Comparison of ENCODE assay signal across 28 cellular contexts in the genomic region with DNA sequence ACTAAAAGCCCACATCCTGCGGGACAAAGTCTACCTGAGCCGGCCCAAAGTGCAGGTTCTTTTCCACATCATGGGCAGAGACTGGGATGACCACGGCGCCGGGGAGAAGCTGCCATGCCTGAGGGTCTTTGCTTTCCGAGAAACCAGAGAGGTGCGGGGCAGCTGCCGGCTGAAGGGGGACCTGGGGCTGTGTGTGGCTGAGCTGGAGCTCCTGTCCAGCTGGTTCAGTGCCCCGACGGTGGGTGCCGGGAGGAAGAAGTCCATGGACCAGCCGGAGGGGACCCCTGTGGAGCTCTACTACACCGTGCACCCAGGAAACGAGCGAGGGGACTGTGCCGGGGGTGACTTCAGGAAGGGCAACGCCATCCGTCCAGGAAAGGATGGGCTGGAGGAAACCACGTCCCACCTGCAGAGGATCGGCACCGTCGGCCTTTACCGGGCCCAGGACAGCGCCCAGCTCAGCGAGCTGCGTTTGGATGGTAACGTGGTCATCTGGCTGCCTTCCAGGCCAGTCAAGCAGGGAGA.
"Had no signal": no experiment of that assay in that cellular context is flagged by ENCODE, and none has a peak within 500 bp of the region (broad histone marks: within the 10 kb centered on the region; RNA-seq: fewer than 3 reads in every experiment).

No MANE protein-coding gene starts in this region.

- H3K4me1 ChIP-seq: suprapubic skin, testis, thyroid gland, tibial artery, tibial nerve, transverse colon, upper lobe of left lung, upper lobe of right lung, uterus, vagina had no signal

- H3K9me3 Mint-ChIP-seq: stimulated activated effector memory CD8-positive, alpha-beta T cell treated with anti-CD3 and anti-CD28 coated beads, Interleukin-12 subunit alpha, Interleukin-12 subunit beta, amount 100 ng/mL, for 72 hours had no signal

- H3K4me3 ChIP-seq: suprapubic skin, testis, thoracic aorta, thyroid gland, tibial artery, tibial nerve, transverse colon, upper lobe of left lung, upper lobe of right lung, uterus, vagina had no signal

- ATAC-seq: stimulated activated effector memory CD8-positive, alpha-beta T cell treated with anti-CD3 and anti-CD28 coated beads, Interleukin-12 subunit alpha, Interleukin-12 subunit beta, amount 100 ng/mL, for 72 hours; stimulated activated memory B cell treated with anti-CD40 and anti-IgM and Interleukin-4, amounts not matched to agents 10 μg/mL and 1 μg/mL and 100 μg/mL, for 72 hours; stimulated activated naive B cell treated with anti-CD40 and anti-IgM and Interleukin-4, amounts not matched to agents 10 μg/mL and 1 μg/mL and 100 μg/mL, for 72 hours; stimulated activated naive CD8-positive, alpha-beta T cell treated with anti-CD3 and anti-CD28 coated beads, Interleukin-15, amount 100 ng/mL, for 72 hours; stimulated activated naive CD8-positive, alpha-beta T cell treated with anti-CD3 and anti-CD28 coated beads, Interleukin-15, Interleukin-2, amounts not matched to agents 100 U/mL and 50 U/mL, for 24 hours; upper lobe of right lung had no signal

- H3K36me3 Mint-ChIP-seq: stimulated activated effector memory CD8-positive, alpha-beta T cell treated with anti-CD3 and anti-CD28 coated beads, Interleukin-12 subunit alpha, Interleukin-12 subunit beta, amount 100 ng/mL, for 72 hours; stimulated activated memory B cell treated with anti-CD40 and anti-IgM and Interleukin-4, amounts not matched to agents 10 μg/mL and 1 μg/mL and 100 μg/mL, for 72 hours; stimulated activated naive B cell treated with anti-CD40 and anti-IgM and Interleukin-4, amounts not matched to agents 10 μg/mL and 1 μg/mL and 100 μg/mL, for 72 hours had no signal

- H3K27ac Mint-ChIP-seq: stimulated activated effector memory CD8-positive, alpha-beta T cell treated with anti-CD3 and anti-CD28 coated beads, Interleukin-12 subunit alpha, Interleukin-12 subunit beta, amount 100 ng/mL, for 72 hours; stimulated activated memory B cell treated with anti-CD40 and anti-IgM and Interleukin-4, amounts not matched to agents 10 μg/mL and 1 μg/mL and 100 μg/mL, for 72 hours; stimulated activated naive B cell treated with anti-CD40 and anti-IgM and Interleukin-4, amounts not matched to agents 10 μg/mL and 1 μg/mL and 100 μg/mL, for 72 hours; stimulated activated naive CD8-positive, alpha-beta T cell treated with anti-CD3 and anti-CD28 coated beads, Interleukin-15, amount 100 ng/mL, for 72 hours; stimulated activated naive CD8-positive, alpha-beta T cell treated with anti-CD3 and anti-CD28 coated beads, Interleukin-15, Interleukin-2, amounts not matched to agents 100 ng/mL and 50 ng/mL, for 24 hours; type B pancreatic cell had no signal

- H3K27ac ChIP-seq: suprapubic skin, testis, thoracic aorta, thyroid gland, tibial artery, tibial nerve, transverse colon, upper lobe of left lung, upper lobe of right lung, uterus, vagina had no signal

- H3K4me3 Mint-ChIP-seq: stimulated activated effector memory CD8-positive, alpha-beta T cell treated with anti-CD3 and anti-CD28 coated beads, Interleukin-12 subunit alpha, Interleukin-12 subunit beta, amount 100 ng/mL, for 72 hours; stimulated activated memory B cell treated with anti-CD40 and anti-IgM and Interleukin-4, amounts not matched to agents 10 μg/mL and 1 μg/mL and 100 μg/mL, for 72 hours; stimulated activated naive B cell treated with anti-CD40 and anti-IgM and Interleukin-4, amounts not matched to agents 10 μg/mL and 1 μg/mL and 100 μg/mL, for 72 hours; stimulated activated naive CD8-positive, alpha-beta T cell treated with anti-CD3 and anti-CD28 coated beads, Interleukin-15, amount 100 ng/mL, for 72 hours; stimulated activated naive CD8-positive, alpha-beta T cell treated with anti-CD3 and anti-CD28 coated beads, Interleukin-15, Interleukin-2, amounts not matched to agents 100 ng/mL and 50 ng/mL, for 24 hours; type B pancreatic cell had no signal

- H3K36me3 ChIP-seq: suprapubic skin, thoracic aorta, thyroid gland, tibial artery, transverse colon, upper lobe of left lung, upper lobe of right lung, uterus, vagina had no signal

- H3K27me3 Mint-ChIP-seq: stimulated activated memory B cell treated with anti-CD40 and anti-IgM and Interleukin-4, amounts not matched to agents 10 μg/mL and 1 μg/mL and 100 μg/mL, for 72 hours; stimulated activated naive B cell treated with anti-CD40 and anti-IgM and Interleukin-4, amounts not matched to agents 10 μg/mL and 1 μg/mL and 100 μg/mL, for 72 hours; stimulated activated naive CD8-positive, alpha-beta T cell treated with anti-CD3 and anti-CD28 coated beads, Interleukin-15, amount 100 ng/mL, for 72 hours; stimulated activated naive CD8-positive, alpha-beta T cell treated with anti-CD3 and anti-CD28 coated beads, Interleukin-15, Interleukin-2, amounts not matched to agents 100 ng/mL and 50 ng/mL, for 24 hours had no signal

- FAIRE-seq: urothelium cell line had no signal

- H3K9me3 ChIP-seq: suprapubic skin, testis, thoracic aorta, thyroid gland, tibial artery, tibial nerve, transverse colon, upper lobe of left lung, upper lobe of right lung, uterus, vagina had no signal

- H3K4me1 Mint-ChIP-seq: stimulated activated effector memory CD8-positive, alpha-beta T cell treated with anti-CD3 and anti-CD28 coated beads, Interleukin-12 subunit alpha, Interleukin-12 subunit beta, amount 100 ng/mL, for 72 hours; stimulated activated memory B cell treated with anti-CD40 and anti-IgM and Interleukin-4, amounts not matched to agents 10 μg/mL and 1 μg/mL and 100 μg/mL, for 72 hours; stimulated activated naive B cell treated with anti-CD40 and anti-IgM and Interleukin-4, amounts not matched to agents 10 μg/mL and 1 μg/mL and 100 μg/mL, for 72 hours; stimulated activated naive CD8-positive, alpha-beta T cell treated with anti-CD3 and anti-CD28 coated beads, Interleukin-15, amount 100 ng/mL, for 72 hours had no signal

- DNase-seq: stimulated activated CD4-positive, alpha-beta T cell treated with anti-CD3 and anti-CD28 coated beads, Interleukin-1b, Interleukin-23, amount 100 ng/mL, for 48 hours; stimulated activated CD4-positive, alpha-beta T cell treated with anti-CD3 and anti-CD28 coated beads, Interleukin-2, amount 100 ng/mL, for 24 hours; stimulated activated CD4-positive, alpha-beta T cell treated with anti-CD3 and anti-CD28 coated beads, Interleukin-4, amount 100 ng/mL, for 1 hour; stimulated activated CD4-positive, alpha-beta T cell treated with anti-CD3 and anti-CD28 coated beads, Interleukin-4, amount 100 ng/mL, for 24 hours; stimulated activated CD4-positive, alpha-beta T cell treated with anti-CD3 and anti-CD28 coated beads, Interleukin-4, amount 100 ng/mL, for 4 hours; stimulated activated CD8-positive, alpha-beta memory T cell treated with anti-CD3 and anti-CD28 coated beads, Interleukin-4, amount 100 ng/mL, for 48 hours; stimulated activated naive B cell treated with anti-CD40 and anti-IgM and Interleukin-4, amounts not matched to agents 10 μg/mL and 1 μg/mL and 100 μg/mL, for 72 hours; stimulated activated naive CD4-positive, alpha-beta T cell; stimulated activated naive CD4-positive, alpha-beta T cell treated with Interleukin-2 at 50 U/mL for 16 hours; stimulated activated naive CD8-positive, alpha-beta T cell treated with anti-CD3 and anti-CD28 coated beads, Interleukin-15, amount 100 ng/mL, for 72 hours; stimulated activated naive CD8-positive, alpha-beta T cell treated with anti-CD3 and anti-CD28 coated beads, Interleukin-15, Interleukin-2, amounts not matched to agents 100 U/mL and 50 U/mL, for 24 hours; substantia nigra; testis; thyroid gland; tibial artery; transverse colon; upper lobe of right lung; uterus had no signal

- H3K27me3 ChIP-seq: suprapubic skin, testis, thyroid gland, tibial artery, tibial nerve, transverse colon, upper lobe of left lung, upper lobe of right lung, uterus, vagina had no signal
